In genomic region chr11:84468255-84468654, GRCh38 we compare ENCODE assay signal across 20 cellular contexts.
DNase-seq lines count a peak whose midpoint lies in the region; ATAC-seq and TF ChIP-seq lines count a peak whose summit lies in the region.
"Had no signal": no experiment of that assay in that cellular context is flagged by ENCODE, and none has a peak within 500 bp of the region (broad histone marks: within the 10 kb centered on the region; RNA-seq: fewer than 3 reads in every experiment).

No MANE protein-coding gene starts in this region.

- H2AK5ac ChIP-seq in neuronal stem cell (ENCODE audit: low read depth, low read length): no peak overlapping the region

- no peak overlapping the region for H3K9ac ChIP-seq in neuronal stem cell (ENCODE audit: low read depth, low read length, poor library complexity)
- H3K9ac ChIP-seq: KMS-11 had no signal

- H2BK120ac ChIP-seq in neuronal stem cell (ENCODE audit: low read depth, low read length): no peak overlapping the region

- H3K14ac ChIP-seq in neuronal stem cell (ENCODE audit: low read length): no peak overlapping the region

- ATAC-seq in GM19397 (IDR thresholded peaks at IDR 0.05; ENCODE audit: unreplicated experiment): no peak
- ATAC-seq: Right ventricle myocardium inferior had no signal

- no peak overlapping the region for H3K18ac ChIP-seq in neuronal stem cell (ENCODE audit: low read length)

- H3K4me2 ChIP-seq in neuronal stem cell (ENCODE audit: insufficient read depth, low read length, poor library complexity, severe bottlenecking): no peak overlapping the region
- H3K4me2 ChIP-seq: KMS-11 had no signal

- H2BK5ac ChIP-seq in neuronal stem cell (ENCODE audit: low read length): no peak overlapping the region

- H3K4me1 ChIP-seq in neuronal stem cell (ENCODE audit: control insufficient read depth in 2 of 2, insufficient read depth in 1 of 2, low read depth in 1 of 2, low read length in 2 of 2): peaks cover 0 to 6% of the 10 kb centered on the region in 2 donors

- H3K27me3 ChIP-seq in neuronal stem cell (ENCODE audit: control insufficient read depth in 3 of 3, insufficient read depth in 3 of 3, low read depth in 1 of 3, low read length in 3 of 3): no peaks in the 10 kb centered on the region

- H3K4me3 ChIP-seq in fibroblast of pulmonary artery (replicated peaks; ENCODE audit: low read depth, low read length): no peak overlapping the region
- no peak overlapping the region for H3K4me3 ChIP-seq in neuronal stem cell (ENCODE audit: low read length in 2 of 2)

- H3K27ac ChIP-seq in neuronal stem cell (replicated peaks; ENCODE audit: low read length): no peak overlapping the region
- H3K27ac ChIP-seq: HL-60, KMS-11 had no signal

- no peak overlapping the region for H4K8ac ChIP-seq in neuronal stem cell (ENCODE audit: low read depth, low read length)

- DNase-seq in GF-D8 (lab: John Stamatoyannopoulos, UW) (peak; percentile 23), NCI-H69 (lab: John Stamatoyannopoulos, UW) (peak; percentile 2), fibroblast of pulmonary artery (ENCODE audit: low read depth) (peak; percentile 16), neuronal stem cell (ENCODE audit: low spot score) (peak; percentile 5), SIG-M5 (lab: John Stamatoyannopoulos, UW) (no peak), HCEC 1CT (no peak)
- DNase-seq: AML-193, DMS153, EL, GOT3, MV-4-11, NCI-H187, NCI-H2107, NCI-H226, NCI-H524 treated with DMSO at 0.1 percent for 48 hours, SW 1271 had no signal

- TF ChIP-seq CTCF in fibroblast of pulmonary artery (IDR thresholded peaks at IDR 0.05; ENCODE audit: low read length, missing control alignments): no peak

- H2BK15ac ChIP-seq in neuronal stem cell (ENCODE audit: low read length): no peak overlapping the region

- no peaks in the 10 kb centered on the region for H3K9me3 ChIP-seq in neuronal stem cell (replicated peaks in 1 of 2; ENCODE audit: control insufficient read depth in 2 of 2, insufficient read depth in 1 of 2, low read depth in 1 of 2, low read length in 2 of 2)

- H3K4ac ChIP-seq in neuronal stem cell (ENCODE audit: low read length): no peak overlapping the region

- H2BK12ac ChIP-seq in neuronal stem cell (ENCODE audit: low read length): no peak overlapping the region

- no peaks in the 10 kb centered on the region for H3K79me1 ChIP-seq in neuronal stem cell (ENCODE audit: low read depth, low read length)

- H3K23ac ChIP-seq in neuronal stem cell (ENCODE audit: low read depth, low read length, poor library complexity): no peak overlapping the region

- H3K36me3 ChIP-seq in neuronal stem cell (replicated peaks in 1 of 2; ENCODE audit: control insufficient read depth in 2 of 2, insufficient read depth in 2 of 2, low read length in 2 of 2): no peaks in the 10 kb centered on the region

- no peak overlapping the region for H4K91ac ChIP-seq in neuronal stem cell (ENCODE audit: low read depth, low read length, poor library complexity)

- no peak overlapping the region for H2AFZ ChIP-seq in neuronal stem cell (ENCODE audit: low read length)

Comparison
In these comparisons a context has a peak if more than half of its experiments do, and no peak if none do; other contexts are left out.
1. DNase-seq: peak in GF-D8 (single experiment), NCI-H69 (single experiment), fibroblast of pulmonary artery (single experiment) and neuronal stem cell (single experiment); none in SIG-M5 (single experiment) and HCEC 1CT (single experiment).